ENCODE assay signal across 8 cellular contexts in genomic region chr19:48363810-48364563, GRCh38.
DNase-seq lines count a peak whose midpoint lies in the region; ATAC-seq and FAIRE-seq lines count a peak whose summit lies in the region.

TSS of gene SYNGR4 (plus strand) at chr19:48364367. CDS start at chr19:48365843, 1,476 bp downstream.
TSS of gene TMEM143 (minus strand) at chr19:48363940. CDS start at chr19:48363920, 20 bp downstream.

- H3K4me3 ChIP-seq in BLaER1 = peak within 1 kb of the TSS; percentile 69

- DNase-seq in NCI-H524 treated with DMSO at 0.1 percent for 48 hours (lab: John Stamatoyannopoulos, UW) = peak; percentile 97
- DNase-seq in activated CD4-positive, alpha-beta T cell treated with anti-CD3 and anti-CD28 coated beads for 48 hours = peak; percentile 98
- DNase-seq in kidney glomerular epithelial cell (lab: John Stamatoyannopoulos, UW) = peak; percentile 100
- peak; percentile 96 to 98 for DNase-seq in stimulated activated CD4-positive, alpha-beta T cell treated with anti-CD3 and anti-CD28 coated beads, Interleukin-15, amount 100 ng/mL, for 48 hours (ENCODE audit: low read depth in 2 of 2)

- peak within 1 kb of the TSS; percentile 83 for H3K9ac ChIP-seq in BLaER1

- peak; percentile 79 for FAIRE-seq in colon (lab: Jason Lieb, UNC)

- H3K4me2 ChIP-seq in BLaER1 = peak within 1 kb of the TSS; percentile 98

- peak within 1 kb of the TSS; percentile 87 for H3K27ac ChIP-seq in BLaER1

- H3K27me3 ChIP-seq in BLaER1 = no peaks in the 10 kb centered on the region

- H3K36me3 ChIP-seq in BLaER1 = peaks cover 6% of the 10 kb centered on the region; the same call in 1 of the 2 replicates

- H3K9me3 ChIP-seq in BLaER1 = no peaks in the 10 kb centered on the region

- ATAC-seq in GM19324 (IDR thresholded peaks at IDR 0.05; ENCODE audit: low FRiP score, unreplicated experiment) (peak; percentile 86), HG03460 (IDR thresholded peaks at IDR 0.05; ENCODE audit: unreplicated experiment) (peak; percentile 79)

- no peaks in the 10 kb centered on the region for H4K20me1 ChIP-seq in BLaER1

- peaks cover 66% of the 10 kb centered on the region for H3K4me1 ChIP-seq in BLaER1

Comparison
In these comparisons a context has a peak if more than half of its experiments do, and no peak if none do; other contexts are left out.
1. Peak in every context shown above with its lines: DNase-seq, ATAC-seq, H3K4me3 ChIP-seq and H3K27ac ChIP-seq.